ENCODE assay signal across 35 cellular contexts in genomic region chr7:105625986-105626385, GRCh38. TPM values are rescaled to one million over a fixed set of nuclear protein-coding genes. Genes with fewer than 3 reads are reported as not detected.
"Had no signal": no experiment of that assay in that cellular context is flagged by ENCODE, and none has a peak within 500 bp of the region (broad histone marks: within the 10 kb centered on the region; RNA-seq: fewer than 3 reads in every experiment).

No MANE protein-coding gene starts in this region.

- H3K4me3 ChIP-seq: ascending aorta, cardiac muscle cell had no signal

- DNase-seq: activated CD4-positive, alpha-beta memory T cell treated with anti-CD3 and anti-CD28 coated beads, Interleukin-2, amount 10 ng/mL, durations not matched to agents 7 days and 5 days; activated CD4-positive, alpha-beta T cell treated with anti-CD3 and anti-CD28 coated beads for 1 hour; activated CD4-positive, alpha-beta T cell treated with anti-CD3 and anti-CD28 coated beads for 36 hours; activated CD4-positive, alpha-beta T cell treated with anti-CD3 and anti-CD28 coated beads for 48 hours; activated CD4-positive, alpha-beta T cell treated with anti-CD3 and anti-CD28 coated beads, Interleukin-2, amount 10 ng/mL, durations not matched to agents 7 days and 5 days; activated CD4-positive, alpha-beta T cell treated with anti-CD3 and anti-CD28 coated beads, Interleukin-2, amount 50 U/mL, for 48 hours; activated CD4-positive, CD25-positive, alpha-beta regulatory T cell; activated CD8-positive, alpha-beta memory T cell treated with anti-CD3 and anti-CD28 coated beads for 24 hours; activated CD8-positive, alpha-beta memory T cell treated with anti-CD3 and anti-CD28 coated beads, Interleukin-2, amount 10 ng/mL, durations not matched to agents 7 days and 5 days; activated CD8-positive, alpha-beta memory T cell treated with anti-CD3 and anti-CD28 coated beads, Interleukin-2, amount 50 U/mL, for 48 hours; activated CD8-positive, alpha-beta T cell treated with anti-CD3 and anti-CD28 coated beads, Interleukin-2, amount 10 ng/mL, durations not matched to agents 7 days and 5 days; activated effector memory CD4-positive, alpha-beta T cell treated with Interleukin-2 at 50 U/mL for 16 hours; activated gamma-delta T cell; activated naive CD4-positive, alpha-beta T cell treated with anti-CD3 and anti-CD28 coated beads, Interleukin-2, amount 10 ng/mL, durations not matched to agents 7 days and 5 days; activated naive CD4-positive, alpha-beta T cell treated with Interleukin-2 at 50 U/mL for 16 hours; activated naive CD8-positive, alpha-beta T cell treated with anti-CD3 and anti-CD28 coated beads, Interleukin-2, amount 10 ng/mL, durations not matched to agents 7 days and 5 days; activated naive CD8-positive, alpha-beta T cell treated with anti-CD3 and anti-CD28 coated beads, Interleukin-2, amount 50 U/mL, for 24 hours; activated T-cell treated with anti-CD3 and anti-CD28 coated beads, Interleukin-2, amount 50 U/mL, for 24 hours; activated T-cell treated with anti-CD3 and anti-CD28 coated beads, Interleukin-2, amount 50 U/mL, for 48 hours; amygdala; anterior cingulate cortex; caudate nucleus; cerebellar nuclear complex; T-helper 1 cell; T-helper 2 cell; T-helper 9 cell had no signal

- ATAC-seq: activated CD4-positive, alpha-beta T cell treated with anti-CD3 and anti-CD28 coated beads for 36 hours; activated CD4-positive, CD25-positive, alpha-beta regulatory T cell treated with anti-CD3 and anti-CD28 coated beads, Interleukin-2, amount 50 U/mL, for 24 hours; activated CD8-positive, alpha-beta memory T cell treated with anti-CD3 and anti-CD28 coated beads, Interleukin-2, amount 10 ng/mL, durations not matched to agents 7 days and 5 days; activated CD8-positive, alpha-beta T cell treated with anti-CD3 and anti-CD28 coated beads, Interleukin-2, amount 10 ng/mL, durations not matched to agents 7 days and 5 days; activated naive CD8-positive, alpha-beta T cell treated with anti-CD3 and anti-CD28 coated beads, Interleukin-2, amount 50 U/mL, for 24 hours had no signal

- H3K27ac ChIP-seq: ascending aorta, cardiac muscle cell, VCaP had no signal

- H3K9me3 ChIP-seq: ascending aorta had no signal

- H3K27me3 ChIP-seq: ascending aorta, cardiac muscle cell had no signal

- H3K36me3 ChIP-seq: cardiac muscle cell had no signal

- H3K4me1 ChIP-seq: ascending aorta had no signal

- FAIRE-seq: bronchial epithelial cell, TTC549 had no signal

RNA-seq across cellular contexts. Expression of gene EFCAB10, which starts 44.7 kb away (rescaled TPM):
- total RNA-seq: activated CD4-positive, alpha-beta memory T cell treated with anti-CD3 and anti-CD28 coated beads, Interleukin-2, amount 10 ng/mL, durations not matched to agents 7 days and 5 days; activated CD4-positive, alpha-beta T cell treated with anti-CD3 and anti-CD28 coated beads for 36 hours; activated CD4-positive, alpha-beta T cell treated with anti-CD3 and anti-CD28 coated beads, Interleukin-2, amount 10 ng/mL, durations not matched to agents 7 days and 5 days; activated CD8-positive, alpha-beta memory T cell treated with anti-CD3 and anti-CD28 coated beads, Interleukin-2, amount 10 ng/mL, durations not matched to agents 7 days and 5 days; activated CD8-positive, alpha-beta T cell treated with anti-CD3 and anti-CD28 coated beads, Interleukin-2, amount 10 ng/mL, durations not matched to agents 7 days and 5 days; activated naive CD8-positive, alpha-beta T cell treated with anti-CD3 and anti-CD28 coated beads, Interleukin-2, amount 10 ng/mL, durations not matched to agents 7 days and 5 days; activated T-helper 2 cell treated with anti-CD3 and anti-CD28 coated beads, Interferon-gamma antibody, Interleukin-2, Interleukin-4, amounts not matched to agents 10 μg/mL and 5 μg/mL and 100 μg/mL, durations not matched to agents 14 hours and 24 hours and 36 hours; ascending aorta; cardiac muscle cell; chondrocyte had no signal
- polyA plus RNA-seq: adipose tissue had no signal
